In genomic region chr20:53591941-53592441, GRCh38 we compare ENCODE assay signal across 8 cellular contexts. TPM values are rescaled to one million over a fixed set of nuclear protein-coding genes. Genes with fewer than 3 reads are reported as not detected.
DNase-seq lines count a peak whose midpoint lies in the region; TF ChIP-seq lines count a peak whose summit lies in the region.
"Not testable (repeated sequence)": the region's sequence is repeated elsewhere in the genome, so short reads cannot be mapped to it uniquely, and the experiment has no call there.

No MANE protein-coding gene starts in this region.

- not testable (repeated sequence) for H3K9me3 ChIP-seq in colonic mucosa; right atrium auricular region; mucosa of stomach (ENCODE audit: control insufficient read depth, low read length); skeletal muscle tissue (ENCODE audit: control insufficient read depth in 3 of 3, low read length in 3 of 3)

- peaks cover 56% of the 10 kb centered on the region for H3K79me2 ChIP-seq in ACC112 (ENCODE audit: control insufficient read depth, insufficient read depth, low read length, unreplicated experiment)

- not testable (repeated sequence) for H3K36me3 ChIP-seq in ACC112 (ENCODE audit: insufficient read depth, low read length); H7 (replicated peaks; ENCODE audit: control insufficient read depth, insufficient read depth, low read length); colonic mucosa; right atrium auricular region; mucosa of stomach (ENCODE audit: control insufficient read depth, insufficient read depth, low read length); skeletal muscle tissue (ENCODE audit: control insufficient read depth in 3 of 3, insufficient read depth in 3 of 3, low read length in 3 of 3)

- H3K4me1 ChIP-seq in ACC112 (ENCODE audit: control insufficient read depth, insufficient read depth, low read length, unreplicated experiment) (peaks cover 24% of the 10 kb centered on the region), right atrium auricular region (peaks cover 0 to 19% of the 10 kb centered on the region in 2 donors)
- not testable (repeated sequence) for H3K4me1 ChIP-seq in colonic mucosa; mucosa of stomach (ENCODE audit: control insufficient read depth, insufficient read depth, low read length); skeletal muscle tissue (ENCODE audit: control insufficient read depth in 3 of 3, insufficient read depth in 3 of 3, low read length in 3 of 3)

- peak overlapping the region; percentile 90 for H3K27ac ChIP-seq in ACC112 (ENCODE audit: low read depth, low read length)
- peak overlapping the region; percentile 92 for H3K27ac ChIP-seq in colonic mucosa
- peak overlapping the region; percentile 98 to 99 for H3K27ac ChIP-seq in right atrium auricular region
- H3K27ac ChIP-seq in skeletal muscle tissue (ENCODE audit: low read depth, low read length), result peak overlapping the region; percentile 92

- TF ChIP-seq CTCF in colonic mucosa (IDR thresholded peaks at IDR 0.05); right atrium auricular region (IDR thresholded peaks at IDR 0.05): not testable (repeated sequence)

- H2AFZ ChIP-seq in ACC112 (ENCODE audit: low read length, unreplicated experiment), result not testable (repeated sequence)

- H3K9ac ChIP-seq in colonic mucosa (ENCODE audit: low read depth in 2 of 2, low read length in 2 of 2) (peak overlapping the region; percentile 81 to 87), mucosa of stomach (ENCODE audit: low read length) (peak overlapping the region; percentile 90), skeletal muscle tissue (ENCODE audit: low read depth in 1 of 3, low read length in 3 of 3) (peak overlapping the region; percentile 11 to 74 (median 47))

- intact Hi-C loops in colonic mucosa (cut with DNase I), result loop anchor here (10.0 kb wide), 1 partner anchor 53 kb away; no protein-coding TSS in a partner anchor

- not testable (repeated sequence) for DNase-seq in H7
- DNase-seq in OCI-M1 (lab: John Stamatoyannopoulos, UW) (peak; percentile 66), colonic mucosa (peak; percentile 17), right atrium auricular region (ENCODE audit: low spot score) (peak; percentile 48)
- DNase-seq in activated T-cell treated with anti-CD3 and anti-CD28 coated beads, Interleukin-2, amount 50 U/mL, for 48 hours, result peak; percentile 55 to 57

- not testable (repeated sequence) for H3K27me3 ChIP-seq in ACC112 (ENCODE audit: insufficient read depth, low read length); H7 (ENCODE audit: control insufficient read depth, insufficient read depth, low read length); colonic mucosa; right atrium auricular region; mucosa of stomach (ENCODE audit: control insufficient read depth, insufficient read depth, low read length); skeletal muscle tissue (ENCODE audit: control insufficient read depth in 3 of 3, insufficient read depth in 3 of 3, low read length in 3 of 3)

- H3K4me3 ChIP-seq in ACC112 (ENCODE audit: low read depth, low read length), result peak overlapping the region; percentile 91
- H3K4me3 ChIP-seq in H7 (ENCODE audit: insufficient read depth, low read depth, low read length), result peak overlapping the region; percentile 80
- peak overlapping the region; percentile 56 for H3K4me3 ChIP-seq in colonic mucosa
- H3K4me3 ChIP-seq in right atrium auricular region, result peak overlapping the region; percentile 90 to 91
- H3K4me3 ChIP-seq in mucosa of stomach (ENCODE audit: low read length), result peak overlapping the region; percentile 41
- peak overlapping the region; percentile 60 to 68 (median 62) for H3K4me3 ChIP-seq in skeletal muscle tissue (ENCODE audit: low read length in 3 of 3)

RNA-seq across cellular contexts. Expression of gene ZNF217, which starts 1.6 kb away (rescaled TPM):
- 31.4 and 44.0 TPM in 2 replicates for total RNA-seq in H7 (2014; rRNA removed; shearing (Covaris generic))
- total RNA-seq in colonic mucosa (10 to 100 TPM; 45.7 to 73.0 TPM), right atrium auricular region (10 to 100 TPM in 1 of 2 donors, 1 to 10 TPM in 1; 7.6 to 13.8 TPM), skeletal muscle tissue (8.4 TPM)

Comparison
In these comparisons a context has a peak if more than half of its experiments do, and no peak if none do; other contexts are left out.
1. H3K4me3 ChIP-seq: peak in every context shown above with its lines; median percentile 91 in ACC112; 90 in right atrium auricular region; 80 in H7; 62 in skeletal muscle tissue; 56 in colonic mucosa; 41 in mucosa of stomach.